14 cellular contexts compared by ENCODE assay signal in the genomic region with DNA sequence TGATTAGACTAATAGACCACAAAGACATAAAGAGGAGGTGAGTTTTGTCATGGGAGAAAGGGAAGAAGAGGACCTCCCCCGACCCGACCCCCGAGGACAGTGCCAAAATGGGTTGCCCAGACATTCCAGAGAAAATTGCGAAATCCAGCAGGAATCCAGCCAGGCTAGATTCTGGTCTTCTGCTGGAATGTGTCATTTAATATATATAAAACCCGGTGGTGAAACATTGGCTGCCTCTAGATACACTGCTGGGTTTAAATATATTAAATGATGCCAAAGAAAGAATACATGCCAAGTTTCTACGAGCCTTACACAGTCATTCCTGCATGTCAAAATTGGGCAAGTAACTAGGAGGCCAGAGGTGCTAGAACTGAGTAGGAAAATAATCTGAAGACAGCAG. TPM values are rescaled to one million over a fixed set of nuclear protein-coding genes. Genes with fewer than 3 reads are reported as not detected.
A peak's percentile ranks its signal among the peaks of the same experiment; 100 is the strongest.
DNase-seq lines count a peak whose midpoint lies in the region; ATAC-seq and TF ChIP-seq lines count a peak whose summit lies in the region.
"Had no signal": no experiment of that assay in that cellular context is flagged by ENCODE, and none has a peak within 500 bp of the region (broad histone marks: within the 10 kb centered on the region; RNA-seq: fewer than 3 reads in every experiment).

No MANE protein-coding gene starts in this region.

- peaks cover under 1% of the 10 kb centered on the region for H3K27me3 Mint-ChIP-seq in Calu3 (ENCODE audit: unreplicated experiment)
- H3K27me3 Mint-ChIP-seq in endodermal cell (ENCODE audit: insufficient read depth) = no peaks in the 10 kb centered on the region

- H3K4me3 Mint-ChIP-seq in Calu3 (ENCODE audit: low read depth, unreplicated experiment) (no peak overlapping the region), endodermal cell (no peak overlapping the region)
- H3K4me3 Mint-ChIP-seq: CD4-positive, CD25-positive, alpha-beta regulatory T cell; nephron had no signal

- BruUV-seq in Calu3 (replicated peaks; lab: Mats Ljungman, UMichigan) = no TSS peak

- H3K27me3 ChIP-seq in endodermal cell (ENCODE audit: control insufficient read depth, insufficient read depth, low read length, poor library complexity, severe bottlenecking) = no peaks in the 10 kb centered on the region
- H3K27me3 ChIP-seq in HAP-1 (ENCODE audit: low read depth) = peaks cover 43% of the 10 kb centered on the region
- no peaks in the 10 kb centered on the region for H3K27me3 ChIP-seq in MM.1S (replicated peaks; ENCODE audit: insufficient read depth, low read length)

- H3K4me2 ChIP-seq in MM.1S (ENCODE audit: low read depth, low read length) = no peak overlapping the region

- no peaks in the 10 kb centered on the region for H4K20me1 ChIP-seq in MM.1S (ENCODE audit: insufficient read depth, low read length)

- H3K9ac ChIP-seq in endodermal cell (ENCODE audit: extremely low read depth, low read length, poor library complexity, severe bottlenecking) (no peak overlapping the region), MM.1S (ENCODE audit: low read length) (no peak overlapping the region)

- H3K9me2 ChIP-seq in MM.1S (replicated peaks; ENCODE audit: insufficient read depth, low read length) = no peaks in the 10 kb centered on the region

- peak; percentile 37 for DNase-seq in Calu3
- DNase-seq in LHCN-M2 (ENCODE audit: low read depth) = peak; percentile 5
- DNase-seq in endodermal cell = peak; percentile 65
- peak; percentile 13 for DNase-seq in myocyte (ENCODE audit: low read depth)
- no peak for DNase-seq in HAP-1 (ENCODE audit: low spot score in 2 of 2)
- no peak for DNase-seq in NCI-H510A treated with DMSO at 0.1 percent for 48 hours (lab: John Stamatoyannopoulos, UW)
- no peak for DNase-seq in MM.1S
- DNase-seq: activated T-cell treated with anti-CD3 and anti-CD28 coated beads for 4 hours; CD4-positive, CD25-positive, alpha-beta regulatory T cell; NCI-H510A; SHP77; stimulated activated CD8-positive, alpha-beta memory T cell treated with anti-CD3 and anti-CD28 coated beads, Interleukin-4, amount 100 ng/mL, for 48 hours had no signal

- H3K36me3 ChIP-seq in endodermal cell (ENCODE audit: control insufficient read depth, insufficient read depth, low read length) (no peaks in the 10 kb centered on the region), HAP-1 (replicated peaks) (no peaks in the 10 kb centered on the region), MM.1S (replicated peaks; ENCODE audit: insufficient read depth, low read length) (no peaks in the 10 kb centered on the region)

- H3K9me3 Mint-ChIP-seq in Calu3 (ENCODE audit: low read depth, unreplicated experiment) = no peaks in the 10 kb centered on the region
- no peaks in the 10 kb centered on the region for H3K9me3 Mint-ChIP-seq in endodermal cell
- H3K9me3 Mint-ChIP-seq: CD4-positive, CD25-positive, alpha-beta regulatory T cell; nephron had no signal

- no peak overlapping the region for H3K4me3 ChIP-seq in endodermal cell (ENCODE audit: low read length)
- H3K4me3 ChIP-seq in HAP-1 = no peak overlapping the region
- H3K4me3 ChIP-seq in MM.1S (ENCODE audit: low read length) = no peak overlapping the region

- H3K4me1 ChIP-seq in endodermal cell (ENCODE audit: control insufficient read depth, insufficient read depth, low read length) = no peaks in the 10 kb centered on the region
- H3K4me1 ChIP-seq in HAP-1 = no peaks in the 10 kb centered on the region
- H3K4me1 ChIP-seq in MM.1S (ENCODE audit: low read length) = peaks cover 4% of the 10 kb centered on the region; the same call in 1 of the 2 replicates

- intact Hi-C loops in Calu3 (cut with micrococcal nuclease; ENCODE audit: unreplicated experiment) = loop anchor here (5.0 kb wide), 1 partner anchor 42 kb away; no protein-coding TSS in a partner anchor

- no peak overlapping the region for H3K27ac Mint-ChIP-seq in Calu3 (ENCODE audit: unreplicated experiment)
- H3K27ac Mint-ChIP-seq in endodermal cell = no peak overlapping the region

- H3K36me3 Mint-ChIP-seq in Calu3 (ENCODE audit: insufficient read depth, unreplicated experiment) (no peaks in the 10 kb centered on the region), endodermal cell (ENCODE audit: low read depth) (no peaks in the 10 kb centered on the region)
- H3K36me3 Mint-ChIP-seq: CD4-positive, CD25-positive, alpha-beta regulatory T cell had no signal

- H3F3A ChIP-seq in MM.1S (ENCODE audit: insufficient read depth, low read length) = no peaks in the 10 kb centered on the region

- H3K27ac ChIP-seq in endodermal cell (ENCODE audit: low read depth, low read length) = no peak overlapping the region
- H3K27ac ChIP-seq in MM.1S (ENCODE audit: low read length) = no peak overlapping the region

- TF ChIP-seq CTCF in Calu3 (IDR thresholded peaks at IDR 0.05; ENCODE audit: unreplicated experiment) (no peak), endodermal cell (conservative IDR thresholded peaks at IDR 0.05) (no peak), MM.1S (IDR thresholded peaks at IDR 0.05; ENCODE audit: low read length) (no peak)

- H3K4me1 Mint-ChIP-seq in Calu3 (ENCODE audit: low read depth, unreplicated experiment) (no peaks in the 10 kb centered on the region), endodermal cell (no peaks in the 10 kb centered on the region)
- H3K4me1 Mint-ChIP-seq: CD4-positive, CD25-positive, alpha-beta regulatory T cell had no signal

- CTCF ChIA-PET in Calu3 (lab: Charles Lee) = interaction anchor here (1.1 kb wide), 1 partner anchor 16 kb away, joined by 3 read pairs; no protein-coding TSS in a partner anchor

- WGBS in endodermal cell (ENCODE audit: insufficient coverage in 1 of 2, insufficient read length in 1 of 2), 2 experiments = 89 to 100% methylated on average over 1 to 6 of the region's 6 CpGs

- in situ Hi-C loops in HAP-1 (cut with MboI; ENCODE audit: low sequenced_read_pairs) = loop anchor here (25.0 kb wide), 1 partner anchor 573 kb away; no protein-coding TSS in a partner anchor

- H3K9me3 ChIP-seq in endodermal cell (ENCODE audit: control insufficient read depth, low read length) (no peaks in the 10 kb centered on the region), HAP-1 (no peaks in the 10 kb centered on the region), MM.1S (replicated peaks; ENCODE audit: insufficient read depth, low read length) (no peaks in the 10 kb centered on the region)

- no peaks in the 10 kb centered on the region for H3K79me2 ChIP-seq in MM.1S (ENCODE audit: low read length)

- no peak for ATAC-seq in GM18858 (IDR thresholded peaks at IDR 0.05; ENCODE audit: unreplicated experiment)

- no peak overlapping the region for H2AFZ ChIP-seq in MM.1S (ENCODE audit: low read length)

RNA-seq across cellular contexts. Expression of a gene that starts 45.3 kb away (rescaled TPM):
- not detected in 2 replicates for total RNA-seq in Calu3 (2022)
- 7.9 TPM in 2 replicates for total RNA-seq in LHCN-M2 (2014; rRNA removed)
- 3.4 TPM for polyA plus RNA-seq in LHCN-M2 (2012)
- total RNA-seq in endodermal cell = not detected
- not detected for polyA plus RNA-seq in endodermal cell (2013, experiment 1 of 2)
- polyA plus RNA-seq in endodermal cell (2013, experiment 2 of 2) = not detected
- 9.4 and 13.8 TPM in 2 replicates for total RNA-seq in myocyte
- 4.2 TPM for polyA plus RNA-seq in myocyte (2012)
- total RNA-seq: CD4-positive, CD25-positive, alpha-beta regulatory T cell had no signal

Comparison
In these comparisons a context has a peak if more than half of its experiments do, and no peak if none do; other contexts are left out.
1. DNase-seq: peak in Calu3 (single experiment), LHCN-M2 (single experiment), endodermal cell (single experiment) and myocyte (single experiment); none in HAP-1 (0 of 2), NCI-H510A treated with DMSO at 0.1 percent for 48 hours (single experiment) and MM.1S (single experiment).